In genomic region chr5:14270212-14270702, GRCh38 we compare ENCODE assay signal across 1 cellular context.
TF ChIP-seq lines count a peak whose summit lies in the region.

No MANE protein-coding gene starts in this region.

TF ChIP-seq in GM12878, 131 proteins besides CTCF, POLR2A, EP300 and RAD21 (continued from another document):
- no peak for TF ChIP-seq REST (IDR thresholded peaks at IDR 0.05; ENCODE audit: low read depth, low read length)
- TF ChIP-seq IKZF1 (conservative IDR thresholded peaks at IDR 0.05): peak; percentile 51
- TF ChIP-seq YY1 (IDR thresholded peaks at IDR 0.05; ENCODE audit: low read depth, low read length): 0 out of 2 replicates have a peak, but pooled peaks have one; percentile 24
- TF ChIP-seq CREM (IDR thresholded peaks at IDR 0.05; ENCODE audit: low read depth): no peak
- no peak for TF ChIP-seq BCL11A (IDR thresholded peaks at IDR 0.05; ENCODE audit: low read depth, low read length)
- TF ChIP-seq MTA2 (IDR thresholded peaks at IDR 0.05; ENCODE audit: low read depth): no peak
- no peak for TF ChIP-seq MXI1 (IDR thresholded peaks at IDR 0.05; ENCODE audit: low read depth, low read length)
- 0 out of 3 replicates have a peak, but pooled peaks have one; percentile 2 for TF ChIP-seq POU2F2 (IDR thresholded peaks at IDR 0.05; ENCODE audit: borderline replicate concordance, low read depth, low read length)
TF ChIP-seq in GM12878: peak in this region for 7.
